ENCODE assay signal across 1 cellular context in genomic region chr2:113889471-113890252, GRCh38.
TF ChIP-seq lines count a peak whose summit lies in the region.

Gene ACTR3, plus strand, starts transcription at chr2:113890089. Its CDS starts 191 bp downstream, at chr2:113890280.

TF ChIP-seq in GM12878, 131 proteins besides CTCF, POLR2A, EP300 and RAD21 (continued from another document):
- TF ChIP-seq BACH1 (IDR thresholded peaks at IDR 0.05; ENCODE audit: borderline replicate concordance) (peak; percentile 17; the same call in 1 of the 2 replicates), PRDM15 (CRISPR knock-in tag; IDR thresholded peaks at IDR 0.05) (no peak), STAT1 (conservative IDR thresholded peaks at IDR 0.05) (0 out of 2 replicates have a peak, but pooled peaks have one; percentile 74), YY1 (IDR thresholded peaks at IDR 0.05; ENCODE audit: low read depth, low read length) (peak; percentile 98), MXI1 (IDR thresholded peaks at IDR 0.05; ENCODE audit: low read depth, low read length) (peak; percentile 69)
